In genomic region chr6:153488267-153488666, GRCh38 we compare ENCODE assay signal across 38 cellular contexts.
"Had no signal": no experiment of that assay in that cellular context is flagged by ENCODE, and none has a peak within 500 bp of the region (broad histone marks: within the 10 kb centered on the region; RNA-seq: fewer than 3 reads in every experiment).

No MANE protein-coding gene starts in this region.

- H3K27ac Mint-ChIP-seq: activated naive CD4-positive, alpha-beta T cell treated with anti-CD3 and anti-CD28 coated beads for 36 hours; activated naive CD4-positive, alpha-beta T cell treated with anti-CD3 and anti-CD28 coated beads, Interleukin-2, amount 10 ng/mL, durations not matched to agents 7 days and 5 days; activated naive CD4-positive, alpha-beta T cell treated with anti-CD3 and anti-CD28 coated beads, Interleukin-2, amount 50 U/mL, for 24 hours; activated naive CD4-positive, alpha-beta T cell treated with anti-CD3 and anti-CD28 coated beads, Interleukin-2, amount 50 U/mL, for 72 hours; activated naive CD8-positive, alpha-beta T cell; activated naive CD8-positive, alpha-beta T cell treated with anti-CD3 and anti-CD28 coated beads for 36 hours; activated naive CD8-positive, alpha-beta T cell treated with anti-CD3 and anti-CD28 coated beads, Interleukin-2, amount 10 ng/mL, durations not matched to agents 7 days and 5 days; activated naive CD8-positive, alpha-beta T cell treated with anti-CD3 and anti-CD28 coated beads, Interleukin-2, amount 50 U/mL, for 24 hours; activated T-cell treated with anti-CD3 and anti-CD28 coated beads, Interleukin-2, amount 50 U/mL, for 24 hours; activated T-cell treated with anti-CD3 and anti-CD28 coated beads, Interleukin-2, amount 50 U/mL, for 72 hours; activated T-helper 1 cell treated with anti-CD3 and anti-CD28 coated beads, Interleukin-12 subunit alpha, Interleukin-12 subunit beta, Interleukin-2, Interleukin-4 antibody, amounts not matched to agents 30 ng/mL and 10 ng/mL and 1 ng/mL, durations not matched to agents 14 hours and 24 hours and 36 hours; activated T-helper 17 cell treated with anti-CD3 and anti-CD28 coated beads, Interleukin-2, amount 50 U/mL, for 72 hours; activated T-helper 2 cell treated with anti-CD3 and anti-CD28 coated beads, Interferon-gamma antibody, Interleukin-2, Interleukin-4, amounts not matched to agents 10 μg/mL and 5 μg/mL and 100 μg/mL, durations not matched to agents 14 hours and 24 hours and 36 hours; brain had no signal

- H3K27me3 Mint-ChIP-seq: activated naive CD4-positive, alpha-beta T cell treated with anti-CD3 and anti-CD28 coated beads, Interleukin-2, amount 10 ng/mL, durations not matched to agents 7 days and 5 days; activated naive CD4-positive, alpha-beta T cell treated with anti-CD3 and anti-CD28 coated beads, Interleukin-2, amount 50 U/mL, for 24 hours; activated naive CD8-positive, alpha-beta T cell; activated naive CD8-positive, alpha-beta T cell treated with anti-CD3 and anti-CD28 coated beads for 36 hours; activated naive CD8-positive, alpha-beta T cell treated with anti-CD3 and anti-CD28 coated beads, Interleukin-2, amount 10 ng/mL, durations not matched to agents 7 days and 5 days; activated naive CD8-positive, alpha-beta T cell treated with anti-CD3 and anti-CD28 coated beads, Interleukin-2, amount 50 U/mL, for 24 hours; activated T-cell treated with anti-CD3 and anti-CD28 coated beads, Interleukin-2, amount 50 U/mL, for 24 hours; activated T-helper 17 cell treated with anti-CD3 and anti-CD28 coated beads, Interleukin-2, amount 50 U/mL, for 72 hours; brain; central memory CD8-positive, alpha-beta T cell had no signal

- DNase-seq: activated effector memory CD4-positive, alpha-beta T cell treated with anti-CD3 and anti-CD28 coated beads, Interleukin-2, amount 50 U/mL, for 16 hours; activated effector memory CD4-positive, alpha-beta T cell treated with Interleukin-2 at 50 U/mL for 16 hours; activated gamma-delta T cell; activated gamma-delta T cell treated with Interleukin-2 at 50 U/mL for 16 hours; activated naive CD4-positive, alpha-beta T cell; activated naive CD4-positive, alpha-beta T cell treated with anti-CD3 and anti-CD28 coated beads for 36 hours; activated naive CD4-positive, alpha-beta T cell treated with anti-CD3 and anti-CD28 coated beads, Interleukin-2, amount 10 ng/mL, durations not matched to agents 7 days and 5 days; activated naive CD4-positive, alpha-beta T cell treated with anti-CD3 and anti-CD28 coated beads, Interleukin-2, amount 50 U/mL, for 16 hours; activated naive CD4-positive, alpha-beta T cell treated with Interleukin-2 at 50 U/mL for 16 hours; activated naive CD8-positive, alpha-beta T cell treated with anti-CD3 and anti-CD28 coated beads for 36 hours; activated naive CD8-positive, alpha-beta T cell treated with anti-CD3 and anti-CD28 coated beads, Interleukin-2, amount 10 ng/mL, durations not matched to agents 7 days and 5 days; activated naive CD8-positive, alpha-beta T cell treated with anti-CD3 and anti-CD28 coated beads, Interleukin-2, amount 50 U/mL, for 24 hours; activated T-cell treated with anti-CD3 and anti-CD28 coated beads, Interleukin-2, amount 50 U/mL, for 1 hour; activated T-cell treated with anti-CD3 and anti-CD28 coated beads, Interleukin-2, amount 50 U/mL, for 24 hours; activated T-cell treated with anti-CD3 and anti-CD28 coated beads, Interleukin-2, amount 50 U/mL, for 4 hours; activated T-cell treated with anti-CD3 and anti-CD28 coated beads, Interleukin-2, amount 50 U/mL, for 48 hours; activated T-cell treated with anti-CD3 and anti-CD28 coated beads, Interleukin-2, amount 50 U/mL, for 72 hours; adrenal gland; amniotic stem cell; amygdala; anterior cingulate cortex; aorta; body of pancreas; brain microvascular endothelial cell; caudate nucleus; central memory CD4-positive, alpha-beta T cell; cerebellar nuclear complex had no signal

- H3K9me3 ChIP-seq: adrenal gland, body of pancreas had no signal

- H3K27me3 ChIP-seq: adrenal gland, ascending aorta, body of pancreas, brain microvascular endothelial cell, breast epithelium, cardiac muscle cell had no signal

- H3K27ac ChIP-seq: adrenal gland, ascending aorta, body of pancreas, brain microvascular endothelial cell, breast epithelium, cardiac muscle cell had no signal

- H3K4me3 ChIP-seq: adrenal gland, ascending aorta, body of pancreas, breast epithelium, cardiac muscle cell had no signal

- H3K9me3 Mint-ChIP-seq: activated naive CD4-positive, alpha-beta T cell treated with anti-CD3 and anti-CD28 coated beads for 36 hours; activated naive CD4-positive, alpha-beta T cell treated with anti-CD3 and anti-CD28 coated beads, Interleukin-2, amount 10 ng/mL, durations not matched to agents 7 days and 5 days; activated naive CD4-positive, alpha-beta T cell treated with anti-CD3 and anti-CD28 coated beads, Interleukin-2, amount 50 U/mL, for 72 hours; activated naive CD8-positive, alpha-beta T cell treated with anti-CD3 and anti-CD28 coated beads for 36 hours; activated naive CD8-positive, alpha-beta T cell treated with anti-CD3 and anti-CD28 coated beads, Interleukin-2, amount 10 ng/mL, durations not matched to agents 7 days and 5 days; activated naive CD8-positive, alpha-beta T cell treated with anti-CD3 and anti-CD28 coated beads, Interleukin-2, amount 50 U/mL, for 24 hours; activated T-cell treated with anti-CD3 and anti-CD28 coated beads, Interleukin-2, amount 50 U/mL, for 4 hours; activated T-cell treated with anti-CD3 and anti-CD28 coated beads, Interleukin-2, amount 50 U/mL, for 72 hours; activated T-helper 1 cell treated with anti-CD3 and anti-CD28 coated beads, Interleukin-12 subunit alpha, Interleukin-12 subunit beta, Interleukin-2, Interleukin-4 antibody, amounts not matched to agents 30 ng/mL and 10 ng/mL and 1 ng/mL, durations not matched to agents 14 hours and 24 hours and 36 hours; activated T-helper 17 cell treated with anti-CD3 and anti-CD28 coated beads, Interleukin-2, amount 50 U/mL, for 72 hours; activated T-helper 2 cell treated with anti-CD3 and anti-CD28 coated beads, Interferon-gamma antibody, Interleukin-2, Interleukin-4, amounts not matched to agents 10 μg/mL and 5 μg/mL and 100 μg/mL, durations not matched to agents 14 hours and 24 hours and 36 hours had no signal

- H3K36me3 ChIP-seq: adrenal gland, ascending aorta, brain microvascular endothelial cell, breast epithelium, cardiac muscle cell had no signal

- H3K4me1 Mint-ChIP-seq: activated naive CD4-positive, alpha-beta T cell treated with anti-CD3 and anti-CD28 coated beads, Interleukin-2, amount 10 ng/mL, durations not matched to agents 7 days and 5 days; activated naive CD4-positive, alpha-beta T cell treated with anti-CD3 and anti-CD28 coated beads, Interleukin-2, amount 50 U/mL, for 24 hours; activated naive CD8-positive, alpha-beta T cell treated with anti-CD3 and anti-CD28 coated beads for 36 hours; activated naive CD8-positive, alpha-beta T cell treated with anti-CD3 and anti-CD28 coated beads, Interleukin-2, amount 10 ng/mL, durations not matched to agents 7 days and 5 days; activated naive CD8-positive, alpha-beta T cell treated with anti-CD3 and anti-CD28 coated beads, Interleukin-2, amount 50 U/mL, for 24 hours; activated T-helper 17 cell treated with anti-CD3 and anti-CD28 coated beads, Interleukin-2, amount 50 U/mL, for 72 hours; central memory CD8-positive, alpha-beta T cell had no signal

- H3K36me3 Mint-ChIP-seq: activated naive CD4-positive, alpha-beta T cell treated with anti-CD3 and anti-CD28 coated beads, Interleukin-2, amount 10 ng/mL, durations not matched to agents 7 days and 5 days; activated naive CD4-positive, alpha-beta T cell treated with anti-CD3 and anti-CD28 coated beads, Interleukin-2, amount 50 U/mL, for 24 hours; activated naive CD4-positive, alpha-beta T cell treated with anti-CD3 and anti-CD28 coated beads, Interleukin-2, amount 50 U/mL, for 72 hours; activated naive CD8-positive, alpha-beta T cell; activated naive CD8-positive, alpha-beta T cell treated with anti-CD3 and anti-CD28 coated beads for 36 hours; activated naive CD8-positive, alpha-beta T cell treated with anti-CD3 and anti-CD28 coated beads, Interleukin-2, amount 10 ng/mL, durations not matched to agents 7 days and 5 days; brain had no signal

- H3K4me3 Mint-ChIP-seq: activated naive CD4-positive, alpha-beta T cell treated with anti-CD3 and anti-CD28 coated beads for 36 hours; activated naive CD4-positive, alpha-beta T cell treated with anti-CD3 and anti-CD28 coated beads, Interleukin-2, amount 10 ng/mL, durations not matched to agents 7 days and 5 days; activated naive CD4-positive, alpha-beta T cell treated with anti-CD3 and anti-CD28 coated beads, Interleukin-2, amount 50 U/mL, for 24 hours; activated naive CD8-positive, alpha-beta T cell; activated naive CD8-positive, alpha-beta T cell treated with anti-CD3 and anti-CD28 coated beads for 36 hours; activated naive CD8-positive, alpha-beta T cell treated with anti-CD3 and anti-CD28 coated beads, Interleukin-2, amount 10 ng/mL, durations not matched to agents 7 days and 5 days; activated naive CD8-positive, alpha-beta T cell treated with anti-CD3 and anti-CD28 coated beads, Interleukin-2, amount 50 U/mL, for 24 hours; activated T-cell treated with anti-CD3 and anti-CD28 coated beads, Interleukin-2, amount 50 U/mL, for 24 hours; activated T-cell treated with anti-CD3 and anti-CD28 coated beads, Interleukin-2, amount 50 U/mL, for 4 hours; activated T-cell treated with anti-CD3 and anti-CD28 coated beads, Interleukin-2, amount 50 U/mL, for 72 hours; activated T-helper 1 cell treated with anti-CD3 and anti-CD28 coated beads, Interleukin-12 subunit alpha, Interleukin-12 subunit beta, Interleukin-2, Interleukin-4 antibody, amounts not matched to agents 30 ng/mL and 10 ng/mL and 1 ng/mL, durations not matched to agents 14 hours and 24 hours and 36 hours; activated T-helper 17 cell treated with anti-CD3 and anti-CD28 coated beads, Interleukin-2, amount 50 U/mL, for 72 hours; brain; central memory CD8-positive, alpha-beta T cell had no signal

- H3K4me1 ChIP-seq: adrenal gland, ascending aorta, body of pancreas, breast epithelium had no signal
